Comparison of ENCODE assay signal across 29 cellular contexts in the genomic region with DNA sequence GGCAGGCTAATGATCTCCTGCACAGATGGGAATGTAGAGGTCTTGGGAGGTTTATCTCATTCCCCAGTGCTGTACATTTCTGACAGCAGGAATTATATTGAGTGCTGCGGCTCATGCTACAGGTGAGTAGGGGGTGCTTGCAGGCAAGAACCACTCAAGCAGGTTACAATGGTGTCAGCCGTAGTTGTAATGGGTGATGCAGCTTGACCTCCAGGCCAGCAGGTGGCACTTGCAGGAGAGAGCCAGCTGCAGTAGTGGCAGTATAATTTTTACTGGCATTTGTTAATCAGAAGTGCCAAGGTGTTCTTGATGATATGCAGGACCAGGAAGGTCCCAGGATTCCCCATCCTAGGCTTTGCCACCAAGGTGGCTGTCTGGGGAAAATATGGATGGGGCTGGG.
DNase-seq lines count a peak whose midpoint lies in the region; ATAC-seq and TF ChIP-seq lines count a peak whose summit lies in the region.
"Had no signal": no experiment of that assay in that cellular context is flagged by ENCODE, and none has a peak within 500 bp of the region (broad histone marks: within the 10 kb centered on the region; RNA-seq: fewer than 3 reads in every experiment).

No MANE protein-coding gene starts in this region.

- ATAC-seq in HG02885 (IDR thresholded peaks at IDR 0.05; ENCODE audit: poor library complexity, unreplicated experiment) (peak; percentile 65), Right ventricle myocardium superior (ENCODE audit: poor library complexity) (no peak)
- ATAC-seq: activated CD4-positive, CD25-positive, alpha-beta regulatory T cell treated with anti-CD3 and anti-CD28 coated beads, Interleukin-2, amount 50 U/mL, for 24 hours; CD8-positive, alpha-beta T cell; heart left ventricle; left lung had no signal

- H3K27ac ChIP-seq in A673 (ENCODE audit: low read depth, low read length, poor library complexity, severe bottlenecking) (peak overlapping the region; percentile 99), WERI-Rb-1 (no peak overlapping the region)
- H3K27ac ChIP-seq: heart left ventricle, left lung, right atrium auricular region, RWPE1, testis had no signal

- H3K36me3 ChIP-seq in A673 (ENCODE audit: insufficient read depth, low read length, poor library complexity, severe bottlenecking) (peaks cover 28% of the 10 kb centered on the region), WERI-Rb-1 (no peaks in the 10 kb centered on the region)
- H3K36me3 ChIP-seq: heart left ventricle, left lung, right atrium auricular region had no signal

- no TSS peak for BruUV-seq in A673 (replicated peaks; lab: Mats Ljungman, UMichigan)

- H3K9me3 ChIP-seq in A673 (ENCODE audit: low read depth, low read length, poor library complexity, severe bottlenecking) = peaks cover 12% of the 10 kb centered on the region
- no peaks in the 10 kb centered on the region for H3K9me3 ChIP-seq in WERI-Rb-1 (ENCODE audit: severe bottlenecking)
- H3K9me3 ChIP-seq: left lung, right atrium auricular region, testis had no signal

- CTCF ChIA-PET in A673 (lab: Charles Lee) = no interaction called here

- POLR2A ChIA-PET in A673 (lab: Charles Lee; ENCODE audit: low non-redundant PET) = no interaction called here

- no peak for DNase-seq in A673 (ENCODE audit: low spot score)
- no peak for DNase-seq in GM10266 (ENCODE audit: extremely low spot score)
- DNase-seq in WERI-Rb-1 = no peak
- no peak for DNase-seq in stimulated activated CD4-positive, alpha-beta T cell treated with anti-CD3 and anti-CD28 coated beads, Interleukin-1b, Interleukin-23, amount 100 ng/mL, for 48 hours
- DNase-seq in mesenteric fat pad (ENCODE audit: low spot score) = no peak
- DNase-seq in RPMI8226 = no peak
- no peak for DNase-seq in Right ventricle myocardium superior
- DNase-seq: activated CD4-positive, alpha-beta T cell treated with anti-CD3 and anti-CD28 coated beads, Interleukin-2, amount 50 U/mL, for 48 hours; activated CD8-positive, alpha-beta memory T cell treated with anti-CD3 and anti-CD28 coated beads, Interleukin-2, amount 50 U/mL, for 48 hours; activated naive CD4-positive, alpha-beta T cell treated with anti-CD3 and anti-CD28 coated beads for 36 hours; CD8-positive, alpha-beta T cell; central memory CD4-positive, alpha-beta T cell; DMS 273 treated with DMSO at 0.1 percent for 48 hours; foreskin fibroblast; heart left ventricle; IMR-90; islet precursor cell; left lung; NCI-H1105; NCI-H187; NCI-H446 treated with DMSO at 0.1 percent for 48 hours; NCI-H774; stimulated activated CD4-positive, alpha-beta T cell treated with anti-CD3 and anti-CD28 coated beads, Interleukin-2, amount 100 ng/mL, for 24 hours; testis had no signal

- H3K4me3 ChIP-seq in A673 (ENCODE audit: low read depth, low read length, poor library complexity, severe bottlenecking) (no peak overlapping the region), WERI-Rb-1 (ENCODE audit: low read depth, low read length) (no peak overlapping the region)
- H3K4me3 ChIP-seq: heart left ventricle, left lung, right atrium auricular region, smooth muscle cell, testis had no signal

- intact Hi-C loops in A673 (cut with micrococcal nuclease; ENCODE audit: unreplicated experiment) (no loop called here), Right ventricle myocardium superior (cut with DNase I) (no loop called here)

- TF ChIP-seq CTCF in A673 (conservative IDR thresholded peaks at IDR 0.05; ENCODE audit: low read depth, low read length) = peak; percentile 34
- peak; percentile 29 for TF ChIP-seq CTCF in GM10266 (IDR thresholded peaks at IDR 0.05; ENCODE audit: control insufficient read depth, insufficient read depth, low read depth, missing control alignments)
- 0 out of 2 replicates have a peak, but pooled peaks have one; percentile 14 for TF ChIP-seq CTCF in WERI-Rb-1 (IDR thresholded peaks at IDR 0.05; ENCODE audit: low read depth, low read length)

- peaks cover 14% of the 10 kb centered on the region for H3K4me1 ChIP-seq in A673 (ENCODE audit: insufficient read depth, low read length, poor library complexity, severe bottlenecking)
- H3K4me1 ChIP-seq: heart left ventricle, left lung, right atrium auricular region, testis had no signal

- no peaks in the 10 kb centered on the region for H3K27me3 ChIP-seq in A673 (replicated peaks; ENCODE audit: insufficient read depth, low read depth, low read length, poor library complexity)
- no peaks in the 10 kb centered on the region for H3K27me3 ChIP-seq in WERI-Rb-1 (ENCODE audit: insufficient read depth, low read depth, severe bottlenecking)
- H3K27me3 ChIP-seq: heart left ventricle, left lung, right atrium auricular region, testis had no signal
